ENCODE assay signal across 25 cellular contexts in the genomic region with DNA sequence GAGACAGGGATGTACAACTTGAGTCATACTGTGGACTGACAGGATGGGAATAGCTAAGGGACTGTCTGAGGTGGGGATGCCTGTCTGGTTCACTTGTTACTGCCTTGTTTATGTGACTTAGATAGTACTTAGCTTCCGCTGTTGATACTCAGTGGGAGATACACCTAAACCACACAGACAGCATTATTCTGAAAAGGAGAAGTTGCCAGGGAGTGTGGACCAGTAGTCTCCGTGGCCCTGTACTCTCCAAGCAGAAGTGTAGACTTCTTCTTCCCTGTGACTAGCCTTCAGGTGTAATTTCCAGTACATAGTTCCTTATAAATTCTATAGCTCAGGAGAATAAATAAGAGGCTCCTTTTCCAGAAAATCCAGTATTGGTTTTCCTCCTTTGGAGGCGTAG. TPM values are rescaled to one million over a fixed set of nuclear protein-coding genes. Genes with fewer than 3 reads are reported as not detected.
"Had no signal": no experiment of that assay in that cellular context is flagged by ENCODE, and none has a peak within 500 bp of the region (broad histone marks: within the 10 kb centered on the region; RNA-seq: fewer than 3 reads in every experiment).

No MANE protein-coding gene starts in this region.

- ATAC-seq: activated CD4-positive, CD25-positive, alpha-beta regulatory T cell treated with anti-CD3 and anti-CD28 coated beads, Interleukin-2, amount 50 U/mL, for 24 hours; activated CD8-positive, alpha-beta T cell treated with anti-CD3 and anti-CD28 coated beads for 36 hours; activated T-cell treated with anti-CD3 and anti-CD28 coated beads, Interleukin-2, amount 50 U/mL, for 72 hours had no signal

- H3K36me3 ChIP-seq: brain microvascular endothelial cell, cardiac muscle cell, Peyer's patch had no signal

- H3K27ac Mint-ChIP-seq: activated CD8-positive, alpha-beta T cell treated with anti-CD3 and anti-CD28 coated beads for 36 hours; activated naive CD4-positive, alpha-beta T cell treated with anti-CD3 and anti-CD28 coated beads, Interleukin-2, amount 10 ng/mL, durations not matched to agents 7 days and 5 days; activated naive CD8-positive, alpha-beta T cell treated with anti-CD3 and anti-CD28 coated beads for 36 hours; activated T-cell treated with anti-CD3 and anti-CD28 coated beads, Interleukin-2, amount 50 U/mL, for 72 hours; activated T-helper 2 cell treated with anti-CD3 and anti-CD28 coated beads, Interferon-gamma antibody, Interleukin-2, Interleukin-4, amounts not matched to agents 10 μg/mL and 5 μg/mL and 100 μg/mL, durations not matched to agents 14 hours and 24 hours and 36 hours; T-helper 1 cell treated with Interleukin-12 subunit alpha and Interleukin-12 subunit beta and Interleukin-4 antibody, amounts not matched to agents 30 μg/mL and 1 μg/mL, for 36 hours had no signal

- H3K27me3 ChIP-seq: Peyer's patch had no signal

- H3K4me3 ChIP-seq: cardiac muscle cell, Peyer's patch had no signal

- DNase-seq: activated CD4-positive, alpha-beta T cell treated with anti-CD3 and anti-CD28 coated beads for 4 hours; activated CD8-positive, alpha-beta memory T cell treated with anti-CD3 and anti-CD28 coated beads, Interleukin-2, amount 50 U/mL, for 4 hours; activated CD8-positive, alpha-beta T cell treated with anti-CD3 and anti-CD28 coated beads for 36 hours; activated gamma-delta T cell treated with Interleukin-2 at 50 U/mL for 16 hours; activated naive CD4-positive, alpha-beta T cell treated with anti-CD3 and anti-CD28 coated beads, Interleukin-2, amount 10 ng/mL, durations not matched to agents 7 days and 5 days; activated naive CD8-positive, alpha-beta T cell treated with anti-CD3 and anti-CD28 coated beads for 36 hours; activated T-cell treated with anti-CD3 and anti-CD28 coated beads, Interleukin-2, amount 50 U/mL, for 72 hours; brain microvascular endothelial cell; NCI-H1092 treated with DMSO at 0.1 percent for 48 hours; NCI-H1417 treated with DMSO at 0.1 percent for 48 hours; NCI-H1694 treated with DMSO at 0.1 percent for 48 hours; NCI-H2029 treated with DMSO at 0.1 percent for 48 hours; NCI-H345; NCI-H510A; NCI-H69; Peyer's patch; SHP77 treated with DMSO at 0.1 percent for 48 hours had no signal

- H3K9me3 ChIP-seq: Peyer's patch had no signal

- H3K36me3 Mint-ChIP-seq: activated naive CD4-positive, alpha-beta T cell treated with anti-CD3 and anti-CD28 coated beads, Interleukin-2, amount 10 ng/mL, durations not matched to agents 7 days and 5 days; activated naive CD8-positive, alpha-beta T cell treated with anti-CD3 and anti-CD28 coated beads for 36 hours had no signal

- H3K4me3 Mint-ChIP-seq: activated CD8-positive, alpha-beta T cell treated with anti-CD3 and anti-CD28 coated beads for 36 hours; activated naive CD4-positive, alpha-beta T cell treated with anti-CD3 and anti-CD28 coated beads, Interleukin-2, amount 10 ng/mL, durations not matched to agents 7 days and 5 days; activated naive CD8-positive, alpha-beta T cell treated with anti-CD3 and anti-CD28 coated beads for 36 hours; activated T-cell treated with anti-CD3 and anti-CD28 coated beads, Interleukin-2, amount 50 U/mL, for 72 hours; T-helper 1 cell treated with Interleukin-12 subunit alpha and Interleukin-12 subunit beta and Interleukin-4 antibody, amounts not matched to agents 30 μg/mL and 1 μg/mL, for 36 hours had no signal

- H3K9me3 Mint-ChIP-seq: activated CD8-positive, alpha-beta T cell treated with anti-CD3 and anti-CD28 coated beads for 36 hours; activated naive CD4-positive, alpha-beta T cell treated with anti-CD3 and anti-CD28 coated beads, Interleukin-2, amount 10 ng/mL, durations not matched to agents 7 days and 5 days; activated naive CD8-positive, alpha-beta T cell treated with anti-CD3 and anti-CD28 coated beads for 36 hours; activated T-cell treated with anti-CD3 and anti-CD28 coated beads, Interleukin-2, amount 50 U/mL, for 72 hours; activated T-helper 2 cell treated with anti-CD3 and anti-CD28 coated beads, Interferon-gamma antibody, Interleukin-2, Interleukin-4, amounts not matched to agents 10 μg/mL and 5 μg/mL and 100 μg/mL, durations not matched to agents 14 hours and 24 hours and 36 hours; T-helper 1 cell treated with Interleukin-12 subunit alpha and Interleukin-12 subunit beta and Interleukin-4 antibody, amounts not matched to agents 30 μg/mL and 1 μg/mL, for 36 hours had no signal

- H3K27ac ChIP-seq: brain microvascular endothelial cell, cardiac muscle cell, Peyer's patch had no signal

RNA-seq across cellular contexts. Expression of gene HIGD2B, which starts 5.1 kb away (rescaled TPM):
- total RNA-seq: cardiac muscle cell, LHCN-M2, M059J, Peyer's patch had no signal
- polyA plus RNA-seq: cardiac muscle cell had no signal

RNA-seq across cellular contexts. Expression of gene GOLGA6B, which starts 26.4 kb away (rescaled TPM):
- total RNA-seq: activated CD8-positive, alpha-beta T cell treated with anti-CD3 and anti-CD28 coated beads for 36 hours; activated naive CD8-positive, alpha-beta T cell treated with anti-CD3 and anti-CD28 coated beads for 36 hours; activated T-helper 2 cell treated with anti-CD3 and anti-CD28 coated beads, Interferon-gamma antibody, Interleukin-2, Interleukin-4, amounts not matched to agents 10 μg/mL and 5 μg/mL and 100 μg/mL, durations not matched to agents 14 hours and 24 hours and 36 hours; LHCN-M2; M059J; Peyer's patch; SK-MEL-5 had no signal
- polyA plus RNA-seq: adipose tissue, cardiac muscle cell had no signal
